In genomic region chr21:15751561-15751960, GRCh38 we compare ENCODE assay signal across 26 cellular contexts.
"Had no signal": no experiment of that assay in that cellular context is flagged by ENCODE, and none has a peak within 500 bp of the region (broad histone marks: within the 10 kb centered on the region; RNA-seq: fewer than 3 reads in every experiment).

No MANE protein-coding gene starts in this region.

- H3K4me3 ChIP-seq: left ventricle myocardium inferior, lung, mucosa of descending colon, ovary, prostate gland, skin epidermis, stomach, testis, thyroid gland, transverse colon, upper lobe of right lung had no signal

- ATAC-seq: mucosa of descending colon; naive thymus-derived CD4-positive, alpha-beta T cell; natural killer cell treated with Interleukin-12 subunit alpha and Interleukin-12 subunit beta and Interleukin-15 and Interleukin-18, amount 100 ng/mL, for 72 hours; sciatic nerve; stimulated activated naive B cell treated with anti-CD40 and anti-IgM and Interleukin-4, amounts not matched to agents 10 μg/mL and 1 μg/mL and 100 μg/mL, for 72 hours; stimulated activated naive CD8-positive, alpha-beta T cell treated with anti-CD3 and anti-CD28 coated beads, Interleukin-15, Interleukin-2, amounts not matched to agents 100 U/mL and 50 U/mL, for 24 hours had no signal

- H3K4me3 Mint-ChIP-seq: mesothelial cell of epicardium; natural killer cell treated with Interleukin-12 subunit alpha and Interleukin-12 subunit beta and Interleukin-15 and Interleukin-18, amount 100 ng/mL, for 72 hours; stimulated activated naive B cell treated with anti-CD40 and anti-IgM and Interleukin-4, amounts not matched to agents 10 μg/mL and 1 μg/mL and 100 μg/mL, for 72 hours had no signal

- H3K27ac Mint-ChIP-seq: natural killer cell treated with Interleukin-12 subunit alpha and Interleukin-12 subunit beta and Interleukin-15 and Interleukin-18, amount 100 ng/mL, for 72 hours; stimulated activated naive B cell treated with anti-CD40 and anti-IgM and Interleukin-4, amounts not matched to agents 10 μg/mL and 1 μg/mL and 100 μg/mL, for 72 hours had no signal

- H3K27ac ChIP-seq: left ventricle myocardium inferior, ovary, prostate gland, skin epidermis, stomach, testis, thyroid gland, transverse colon, upper lobe of right lung had no signal

- H3K36me3 Mint-ChIP-seq: natural killer cell treated with Interleukin-12 subunit alpha and Interleukin-12 subunit beta and Interleukin-15 and Interleukin-18, amount 100 ng/mL, for 72 hours had no signal

- H3K27me3 Mint-ChIP-seq: naive thymus-derived CD4-positive, alpha-beta T cell; natural killer cell treated with Interleukin-12 subunit alpha and Interleukin-12 subunit beta and Interleukin-15 and Interleukin-18, amount 100 ng/mL, for 72 hours; stimulated activated naive B cell treated with anti-CD40 and anti-IgM and Interleukin-4, amounts not matched to agents 10 μg/mL and 1 μg/mL and 100 μg/mL, for 72 hours had no signal

- H3K9me3 ChIP-seq: left ventricle myocardium inferior, mucosa of descending colon, ovary, prostate gland, stomach, testis, thyroid gland, transverse colon, upper lobe of right lung had no signal

- H3K36me3 ChIP-seq: left ventricle myocardium inferior, ovary, prostate gland, stomach, thyroid gland, transverse colon, upper lobe of right lung had no signal

- H3K9me3 Mint-ChIP-seq: naive thymus-derived CD4-positive, alpha-beta T cell; natural killer cell treated with Interleukin-12 subunit alpha and Interleukin-12 subunit beta and Interleukin-15 and Interleukin-18, amount 100 ng/mL, for 72 hours had no signal

- H3K27me3 ChIP-seq: ovary, stomach, testis, thyroid gland, transverse colon, upper lobe of right lung had no signal

- DNase-seq: hypothalamus; islet precursor cell; left ventricle myocardium inferior; mesendoderm; mucosa of descending colon; naive thymus-derived CD4-positive, alpha-beta T cell; ovary; retina; right cardiac atrium; stimulated activated CD4-positive, alpha-beta T cell treated with anti-CD3 and anti-CD28 coated beads, Interleukin-12 subunit alpha, Interleukin-12 subunit beta, amount 100 ng/mL, for 4 hours; stimulated activated CD4-positive, alpha-beta T cell treated with anti-CD3 and anti-CD28 coated beads, Interleukin-15, amount 100 ng/mL, for 24 hours; stimulated activated CD4-positive, alpha-beta T cell treated with anti-CD3 and anti-CD28 coated beads, Interleukin-2, amount 100 ng/mL, for 24 hours; stimulated activated CD4-positive, alpha-beta T cell treated with anti-CD3 and anti-CD28 coated beads, Interleukin-4, amount 100 ng/mL, for 1 hour; stimulated activated naive B cell treated with anti-CD40 and anti-IgM and Interleukin-4, amounts not matched to agents 10 μg/mL and 1 μg/mL and 100 μg/mL, for 72 hours; stimulated activated naive CD8-positive, alpha-beta T cell treated with anti-CD3 and anti-CD28 coated beads, Interleukin-15, Interleukin-2, amounts not matched to agents 100 U/mL and 50 U/mL, for 24 hours; stomach; testis; thyroid gland; transverse colon; upper lobe of right lung had no signal

- H3K4me1 ChIP-seq: prostate gland had no signal
